Comparison of ENCODE assay signal across 25 cellular contexts in the genomic region with DNA sequence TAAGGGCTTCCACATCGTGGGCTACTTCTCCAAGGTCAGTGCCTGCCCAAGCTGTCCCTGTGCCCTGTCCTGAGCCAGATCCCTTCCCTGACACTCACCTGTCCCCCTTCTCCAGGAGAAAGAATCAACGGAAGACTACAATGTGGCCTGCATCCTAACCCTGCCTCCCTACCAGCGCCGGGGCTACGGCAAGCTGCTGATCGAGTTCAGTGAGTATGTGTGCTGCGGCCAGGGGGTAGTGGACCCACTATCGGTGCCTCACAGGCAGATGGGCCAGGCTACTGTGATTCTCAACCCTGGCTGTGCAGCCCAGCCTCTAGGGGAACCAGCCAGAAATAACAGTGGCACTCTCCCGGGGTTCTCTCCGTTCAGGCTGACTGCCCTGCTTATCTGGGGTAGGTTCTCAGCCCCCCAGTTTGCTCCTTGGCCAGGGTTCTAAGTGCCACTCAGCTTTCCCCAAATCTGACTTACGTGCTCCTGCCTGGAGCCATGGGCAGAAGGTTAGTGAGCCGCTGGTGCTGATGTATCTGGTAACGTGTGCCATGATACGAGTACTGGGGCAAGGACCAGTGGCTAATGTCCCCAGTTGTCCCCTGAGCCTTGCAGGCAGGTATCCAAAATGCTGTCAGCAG. TPM values are rescaled to one million over a fixed set of nuclear protein-coding genes. Genes with fewer than 3 reads are reported as not detected.
DNase-seq lines count a peak whose midpoint lies in the region; ATAC-seq and TF ChIP-seq lines count a peak whose summit lies in the region.
"Had no signal": no experiment of that assay in that cellular context is flagged by ENCODE, and none has a peak within 500 bp of the region (broad histone marks: within the 10 kb centered on the region; RNA-seq: fewer than 3 reads in every experiment).

No MANE protein-coding gene starts in this region.

- no peak for DNase-seq in activated CD4-positive, alpha-beta memory T cell treated with anti-CD3 and anti-CD28 coated beads for 36 hours
- DNase-seq in activated CD4-positive, alpha-beta memory T cell treated with anti-CD3 and anti-CD28 coated beads, Interleukin-2, amount 10 ng/mL, durations not matched to agents 7 days and 5 days = no peak
- DNase-seq in activated naive CD8-positive, alpha-beta T cell treated with anti-CD3 and anti-CD28 coated beads for 36 hours = no peak
- DNase-seq in neural progenitor cell (ENCODE audit: low spot score) = no peak
- DNase-seq in NK-92 (lab: John Stamatoyannopoulos, UW; ENCODE audit: unreplicated experiment) = no peak
- no peak for DNase-seq in cerebellum (ENCODE audit: low spot score)
- DNase-seq: activated B cell treated with CpG ODN at 0.5 μM for 24 hours; activated CD4-positive, alpha-beta T cell treated with anti-CD3 and anti-CD28 coated beads, Interleukin-2, amount 50 U/mL, for 4 hours; Caco-2; caudate nucleus; dermis blood vessel endothelial cell; DMS79; H7; kidney; lower lobe of right lung; NCI-H1105; NCI-H2029; NCI-H2227 treated with DMSO at 0.1 percent for 48 hours; NCI-H748 treated with DMSO at 0.1 percent for 48 hours; OCI-M1; Right ventricle myocardium superior; T1000 had no signal

- no peak overlapping the region for H3K4me2 ChIP-seq in neural progenitor cell

- H3K4me3 ChIP-seq in neural progenitor cell = no peak overlapping the region
- H3K4me3 ChIP-seq: ascending aorta, lower lobe of right lung had no signal

- H3K9me3 Mint-ChIP-seq in activated CD4-positive, alpha-beta memory T cell treated with anti-CD3 and anti-CD28 coated beads for 36 hours = no peaks in the 10 kb centered on the region
- no peaks in the 10 kb centered on the region for H3K9me3 Mint-ChIP-seq in activated CD4-positive, alpha-beta memory T cell treated with anti-CD3 and anti-CD28 coated beads, Interleukin-2, amount 10 ng/mL, durations not matched to agents 7 days and 5 days
- no peaks in the 10 kb centered on the region for H3K9me3 Mint-ChIP-seq in activated naive CD8-positive, alpha-beta T cell treated with anti-CD3 and anti-CD28 coated beads for 36 hours
- no peaks in the 10 kb centered on the region for H3K9me3 Mint-ChIP-seq in neural progenitor cell
- H3K9me3 Mint-ChIP-seq: activated B cell treated with CpG ODN at 0.5 μM for 24 hours had no signal

- H3K4me1 ChIP-seq in neural progenitor cell = peaks cover 12% of the 10 kb centered on the region

- POLR2A ChIA-PET in activated CD4-positive, alpha-beta memory T cell treated with anti-CD3 and anti-CD28 coated beads for 36 hours (lab: Charles Lee) = no interaction called here
- POLR2A ChIA-PET in activated CD4-positive, alpha-beta memory T cell treated with anti-CD3 and anti-CD28 coated beads, Interleukin-2, amount 10 ng/mL, durations not matched to agents 7 days and 5 days (lab: Charles Lee) = no interaction called here

- H3K9me3 ChIP-seq in neural progenitor cell (ENCODE audit: low read depth) = no peaks in the 10 kb centered on the region
- H3K9me3 ChIP-seq: ascending aorta, Caco-2, lower lobe of right lung had no signal

- H3K4me3 Mint-ChIP-seq in activated CD4-positive, alpha-beta memory T cell treated with anti-CD3 and anti-CD28 coated beads for 36 hours = no peak overlapping the region
- no peak overlapping the region for H3K4me3 Mint-ChIP-seq in activated CD4-positive, alpha-beta memory T cell treated with anti-CD3 and anti-CD28 coated beads, Interleukin-2, amount 10 ng/mL, durations not matched to agents 7 days and 5 days
- no peak overlapping the region for H3K4me3 Mint-ChIP-seq in activated naive CD8-positive, alpha-beta T cell treated with anti-CD3 and anti-CD28 coated beads for 36 hours
- H3K4me3 Mint-ChIP-seq in neural progenitor cell = peak overlapping the region; percentile 66
- H3K4me3 Mint-ChIP-seq: activated B cell treated with CpG ODN at 0.5 μM for 24 hours had no signal

- peak; percentile 26 for TF ChIP-seq POLR2A in GM19193 (IDR thresholded peaks at IDR 0.05; ENCODE audit: extremely low read depth, insufficient read depth, insufficient read length)

- peaks cover 2% of the 10 kb centered on the region for H3K36me3 ChIP-seq in neural progenitor cell

- H4K20me1 ChIP-seq in neural progenitor cell (ENCODE audit: low read depth) = peaks cover 26% of the 10 kb centered on the region

- H3K79me2 ChIP-seq in neural progenitor cell (ENCODE audit: low read depth) = peaks cover 31% of the 10 kb centered on the region

- H3K9ac ChIP-seq in neural progenitor cell = no peak overlapping the region

- H3K36me3 Mint-ChIP-seq in activated CD4-positive, alpha-beta memory T cell treated with anti-CD3 and anti-CD28 coated beads for 36 hours = peaks cover 55% of the 10 kb centered on the region
- H3K36me3 Mint-ChIP-seq in activated CD4-positive, alpha-beta memory T cell treated with anti-CD3 and anti-CD28 coated beads, Interleukin-2, amount 10 ng/mL, durations not matched to agents 7 days and 5 days (ENCODE audit: low read depth) = peaks cover 75% of the 10 kb centered on the region
- peaks cover 52% of the 10 kb centered on the region for H3K36me3 Mint-ChIP-seq in activated naive CD8-positive, alpha-beta T cell treated with anti-CD3 and anti-CD28 coated beads for 36 hours
- H3K36me3 Mint-ChIP-seq in neural progenitor cell = peaks cover 33% of the 10 kb centered on the region

- no peak overlapping the region for H3K27ac ChIP-seq in neural progenitor cell
- H3K27ac ChIP-seq: ascending aorta, lower lobe of right lung had no signal

- H3K4me1 Mint-ChIP-seq in activated CD4-positive, alpha-beta memory T cell treated with anti-CD3 and anti-CD28 coated beads for 36 hours (ENCODE audit: low read depth) = peaks cover 43% of the 10 kb centered on the region
- peaks cover 61% of the 10 kb centered on the region for H3K4me1 Mint-ChIP-seq in activated CD4-positive, alpha-beta memory T cell treated with anti-CD3 and anti-CD28 coated beads, Interleukin-2, amount 10 ng/mL, durations not matched to agents 7 days and 5 days
- H3K4me1 Mint-ChIP-seq in activated naive CD8-positive, alpha-beta T cell treated with anti-CD3 and anti-CD28 coated beads for 36 hours = peaks cover 40% of the 10 kb centered on the region
- H3K4me1 Mint-ChIP-seq in neural progenitor cell = peaks cover 34% of the 10 kb centered on the region

- H3K27ac Mint-ChIP-seq in activated CD4-positive, alpha-beta memory T cell treated with anti-CD3 and anti-CD28 coated beads for 36 hours = peak overlapping the region; percentile 13
- H3K27ac Mint-ChIP-seq in activated CD4-positive, alpha-beta memory T cell treated with anti-CD3 and anti-CD28 coated beads, Interleukin-2, amount 10 ng/mL, durations not matched to agents 7 days and 5 days = no peak overlapping the region
- peak overlapping the region; percentile 58 for H3K27ac Mint-ChIP-seq in activated naive CD8-positive, alpha-beta T cell treated with anti-CD3 and anti-CD28 coated beads for 36 hours
- H3K27ac Mint-ChIP-seq in neural progenitor cell = no peak overlapping the region
- H3K27ac Mint-ChIP-seq: activated B cell treated with CpG ODN at 0.5 μM for 24 hours had no signal

- intact Hi-C loops in activated CD4-positive, alpha-beta memory T cell treated with anti-CD3 and anti-CD28 coated beads for 36 hours (cut with micrococcal nuclease) = no loop called here

- no peaks in the 10 kb centered on the region for H3K27me3 ChIP-seq in neural progenitor cell
- H3K27me3 ChIP-seq: ascending aorta had no signal

- no peak for TF ChIP-seq CTCF in neural progenitor cell (IDR thresholded peaks at IDR 0.05)

- ATAC-seq in HG02642 (IDR thresholded peaks at IDR 0.05; ENCODE audit: poor library complexity, unreplicated experiment) = no peak
- ATAC-seq: lower lobe of right lung had no signal

- CTCF ChIA-PET in activated CD4-positive, alpha-beta memory T cell treated with anti-CD3 and anti-CD28 coated beads for 36 hours (lab: Charles Lee) = interaction anchor here (1.6 kb wide), 1 partner anchor 102 kb away, joined by 4 read pairs; no protein-coding TSS in a partner anchor
- CTCF ChIA-PET in activated CD4-positive, alpha-beta memory T cell treated with anti-CD3 and anti-CD28 coated beads, Interleukin-2, amount 10 ng/mL, durations not matched to agents 7 days and 5 days (lab: Charles Lee) = interaction anchor here (1.5 kb wide), 1 partner anchor 63 kb away, joined by 3 read pairs; no protein-coding TSS in a partner anchor

- peaks cover 14% of the 10 kb centered on the region for H3F3A ChIP-seq in neural progenitor cell (ENCODE audit: low read depth)

- no peaks in the 10 kb centered on the region for H3K27me3 Mint-ChIP-seq in activated CD4-positive, alpha-beta memory T cell treated with anti-CD3 and anti-CD28 coated beads for 36 hours
- no peaks in the 10 kb centered on the region for H3K27me3 Mint-ChIP-seq in activated CD4-positive, alpha-beta memory T cell treated with anti-CD3 and anti-CD28 coated beads, Interleukin-2, amount 10 ng/mL, durations not matched to agents 7 days and 5 days
- no peaks in the 10 kb centered on the region for H3K27me3 Mint-ChIP-seq in activated naive CD8-positive, alpha-beta T cell treated with anti-CD3 and anti-CD28 coated beads for 36 hours
- peaks cover 10% of the 10 kb centered on the region for H3K27me3 Mint-ChIP-seq in neural progenitor cell (ENCODE audit: insufficient read depth, low read depth)
- H3K27me3 Mint-ChIP-seq: activated B cell treated with CpG ODN at 0.5 μM for 24 hours had no signal

- H2AFZ ChIP-seq in neural progenitor cell (replicated peaks) = no peak overlapping the region

RNA-seq across cellular contexts. Expression of a gene that starts 3.7 kb away (rescaled TPM):
- 100 to 1,000 TPM in 1 of 2 experiments, 10 to 100 TPM in 1; 98.4 to 105 TPM for total RNA-seq in activated CD4-positive, alpha-beta memory T cell treated with anti-CD3 and anti-CD28 coated beads for 36 hours
- total RNA-seq in activated CD4-positive, alpha-beta memory T cell treated with anti-CD3 and anti-CD28 coated beads, Interleukin-2, amount 10 ng/mL, durations not matched to agents 7 days and 5 days = 10 to 100 TPM; 80.3 to 81.9 TPM
- 100 to 1,000 TPM; 104 to 108 TPM for total RNA-seq in activated naive CD8-positive, alpha-beta T cell treated with anti-CD3 and anti-CD28 coated beads for 36 hours
- 23.4 and 53.3 TPM in 2 replicates for total RNA-seq in neural progenitor cell (ENCODE audit: low replicate concordance)
- 10.9 TPM for total RNA-seq in cerebellum

RNA-seq across cellular contexts. Expression of a gene that starts 4.8 kb away (rescaled TPM):
- total RNA-seq in activated CD4-positive, alpha-beta memory T cell treated with anti-CD3 and anti-CD28 coated beads for 36 hours = 10 to 100 TPM; 55.9 to 61.6 TPM
- total RNA-seq in activated CD4-positive, alpha-beta memory T cell treated with anti-CD3 and anti-CD28 coated beads, Interleukin-2, amount 10 ng/mL, durations not matched to agents 7 days and 5 days = 10 to 100 TPM; 62.6 to 63.0 TPM
- 10 to 100 TPM; 65.0 to 65.4 TPM for total RNA-seq in activated naive CD8-positive, alpha-beta T cell treated with anti-CD3 and anti-CD28 coated beads for 36 hours
- total RNA-seq in neural progenitor cell (ENCODE audit: low replicate concordance) (21.0 and 41.7 TPM in 2 replicates), cerebellum (33.0 TPM)

RNA-seq across cellular contexts. Expression of a gene that starts 54.2 kb away (rescaled TPM):
- 10 to 100 TPM; 74.9 to 76.5 TPM for total RNA-seq in activated CD4-positive, alpha-beta memory T cell treated with anti-CD3 and anti-CD28 coated beads for 36 hours
- total RNA-seq in activated CD4-positive, alpha-beta memory T cell treated with anti-CD3 and anti-CD28 coated beads, Interleukin-2, amount 10 ng/mL, durations not matched to agents 7 days and 5 days = 100 to 1,000 TPM in 1 of 2 experiments, 10 to 100 TPM in 1; 91.2 to 102 TPM
- total RNA-seq in activated naive CD8-positive, alpha-beta T cell treated with anti-CD3 and anti-CD28 coated beads for 36 hours = 10 to 100 TPM; 69.6 to 71.6 TPM
- total RNA-seq in neural progenitor cell (ENCODE audit: low replicate concordance) (11.0 and 14.7 TPM in 2 replicates), cerebellum (21.3 TPM)

Comparison
In these comparisons a context has a peak if more than half of its experiments do, and no peak if none do; other contexts are left out.
1. H3K27ac Mint-ChIP-seq: peak in activated CD4-positive, alpha-beta memory T cell treated with anti-CD3 and anti-CD28 coated beads for 36 hours (single experiment) and activated naive CD8-positive, alpha-beta T cell treated with anti-CD3 and anti-CD28 coated beads for 36 hours (single experiment); none in activated CD4-positive, alpha-beta memory T cell treated with anti-CD3 and anti-CD28 coated beads, Interleukin-2, amount 10 ng/mL, durations not matched to agents 7 days and 5 days (single experiment) and neural progenitor cell (single experiment).